17 cellular contexts compared by ENCODE assay signal in genomic region chr6:9978480-9978879, GRCh38.
DNase-seq lines count a peak whose midpoint lies in the region; ATAC-seq, FAIRE-seq and TF ChIP-seq lines count a peak whose summit lies in the region.
"Had no signal": no experiment of that assay in that cellular context is flagged by ENCODE, and none has a peak within 500 bp of the region (broad histone marks: within the 10 kb centered on the region; RNA-seq: fewer than 3 reads in every experiment).

No MANE protein-coding gene starts in this region.

- no peak for TF ChIP-seq RAD21 in H1 (IDR thresholded peaks at IDR 0.05 in 1 of 2, conservative IDR thresholded peaks at IDR 0.05 in 1 of 2; ENCODE audit: low read depth in 2 of 2, low read length in 2 of 2)

- no peaks in the 10 kb centered on the region; the same call in 1 of the 3 replicates for H3K9me3 Mint-ChIP-seq in GM23338

- H3K79me2 ChIP-seq in GM23338 (replicated peaks; ENCODE audit: insufficient read depth) (no peaks in the 10 kb centered on the region), H1 (ENCODE audit: control insufficient read depth in 1 of 2, insufficient read depth in 2 of 2, low read length in 2 of 2) (no peaks in the 10 kb centered on the region), keratinocyte (ENCODE audit: control insufficient read depth, insufficient read depth, low read length) (no peaks in the 10 kb centered on the region)

- TF ChIP-seq EP300 in H1 (IDR thresholded peaks at IDR 0.05; ENCODE audit: borderline replicate concordance in 1 of 2, low read depth in 2 of 2, low read length in 2 of 2), result no peak

- WGBS in H1 (ENCODE audit: extremely low coverage in 1 of 2, insufficient coverage in 1 of 2, insufficient read length in 1 of 2, insufficient replicate concordance in 2 of 2, low coverage in 1 of 2, low lambda C conversion rate in 2 of 2, missing lambda C conversion rate in 1 of 2), 2 experiments, result 83% methylated on average over 5 of the region's 6 CpGs; no CpG with 5 or more reads in 1 of the 2 experiments

- H3K27me3 ChIP-seq in GM23338 (ENCODE audit: insufficient read depth) (no peaks in the 10 kb centered on the region), H1 (replicated peaks in 1 of 4; ENCODE audit: control insufficient read depth in 3 of 4, extremely low read depth in 1 of 4, insufficient read depth in 3 of 4, low read length in 3 of 4) (no peaks in the 10 kb centered on the region), keratinocyte (ENCODE audit: control insufficient read depth, extremely low read depth, insufficient read depth, low read length) (no peaks in the 10 kb centered on the region)
- H3K27me3 ChIP-seq: BLaER1 treated with 17β-estradiol and CSF1 and Interleukin-3, amounts not matched to agents 10 nM and 100 nM had no signal

- no peaks in the 10 kb centered on the region for H4K20me1 ChIP-seq in GM23338 (replicated peaks; ENCODE audit: insufficient read depth)
- no peaks in the 10 kb centered on the region for H4K20me1 ChIP-seq in H1 (replicated peaks in 1 of 2; ENCODE audit: control insufficient read depth in 1 of 2, insufficient read depth in 2 of 2, low read length in 2 of 2)
- H4K20me1 ChIP-seq in keratinocyte (ENCODE audit: control insufficient read depth, extremely low read depth, insufficient read depth, low read length), result no peaks in the 10 kb centered on the region
- H4K20me1 ChIP-seq: BLaER1 treated with 17β-estradiol and CSF1 and Interleukin-3, amounts not matched to agents 10 nM and 100 nM had no signal

- no peaks in the 10 kb centered on the region for H3K23me2 ChIP-seq in H1 (ENCODE audit: low read depth, low read length)

- no peak overlapping the region for H3K18ac ChIP-seq in H1 (ENCODE audit: extremely low read depth, low read length)

- no peak for TF ChIP-seq CTCF in GM23338 (conservative IDR thresholded peaks at IDR 0.05; ENCODE audit: low read depth in 2 of 2)
- no peak for TF ChIP-seq CTCF in RWPE1 (conservative IDR thresholded peaks at IDR 0.05; ENCODE audit: low read depth)
- no peak for TF ChIP-seq CTCF in H1 (IDR thresholded peaks at IDR 0.05; ENCODE audit: control extremely low read depth in 1 of 3, insufficient read depth in 1 of 3, low read depth in 1 of 3, low read length in 3 of 3)
- TF ChIP-seq CTCF in keratinocyte (optimal IDR thresholded peaks at IDR 0.05 in 1 of 3, IDR thresholded peaks at IDR 0.05 in 1 of 3, conservative IDR thresholded peaks at IDR 0.05 in 1 of 3; ENCODE audit: extremely low read depth in 1 of 3, insufficient read depth in 2 of 3, low read length in 3 of 3), result no peak

- no peak overlapping the region for H3K4me3 Mint-ChIP-seq in GM23338
- H3K4me3 Mint-ChIP-seq: CD4-positive, alpha-beta T cell had no signal

- H3K9me2 ChIP-seq in GM23338 (ENCODE audit: insufficient read depth), result peaks cover 6% of the 10 kb centered on the region

- no peak overlapping the region for H2BK12ac ChIP-seq in H1 (ENCODE audit: low read depth, low read length)

- no peak overlapping the region for H4K5ac ChIP-seq in H1 (ENCODE audit: insufficient read length, low read depth, low read length)

- H3K4me1 ChIP-seq in GM23338 (ENCODE audit: insufficient read depth), result no peaks in the 10 kb centered on the region
- no peaks in the 10 kb centered on the region for H3K4me1 ChIP-seq in H1 (replicated peaks in 1 of 4; ENCODE audit: control insufficient read depth in 3 of 4, insufficient read depth in 4 of 4, low read length in 3 of 4)
- H3K4me1 ChIP-seq in keratinocyte (ENCODE audit: control insufficient read depth, extremely low read depth, insufficient read depth, low read length), result peaks cover 13% of the 10 kb centered on the region
- H3K4me1 ChIP-seq: HAP-1 had no signal

- no peak overlapping the region for H2BK120ac ChIP-seq in H1 (replicated peaks; ENCODE audit: low read depth, low read length)

- no peak overlapping the region for H3K23ac ChIP-seq in H1 (ENCODE audit: insufficient read length)

- H3F3A ChIP-seq in GM23338 (replicated peaks; ENCODE audit: low read depth), result no peaks in the 10 kb centered on the region

- H3K79me1 ChIP-seq in H1 (ENCODE audit: low read depth, low read length), result no peaks in the 10 kb centered on the region

- dilution Hi-C loops in keratinocyte (cut with MboI; ENCODE audit: extremely low pct_ligation_motif_present, low sequenced_read_pairs), result no loop called here

- no peak overlapping the region for H4K91ac ChIP-seq in H1 (replicated peaks; ENCODE audit: insufficient read length, low read length)

- no peak overlapping the region for H3K56ac ChIP-seq in H1 (replicated peaks; ENCODE audit: insufficient read length, low read depth, low read length)

- POLR2A ChIA-PET in RWPE1 (lab: Yijun Ruan, JAX; ENCODE audit: low non-redundant PET), result no interaction called here
- POLR2A ChIA-PET in H1 (lab: Charles Lee; ENCODE audit: partially characterized antibody), result no interaction called here

- CTCF ChIA-PET in RWPE1 (lab: Yijun Ruan, JAX), result interaction anchor here (0.7 kb wide), 1 partner anchor 18 kb away, joined by 3 read pairs; no protein-coding TSS in a partner anchor
- CTCF ChIA-PET in H1 (lab: Charles Lee; ENCODE audit: partially characterized antibody), result interaction anchor here (0.8 kb wide), 1 partner anchor 995 kb away, joined by 3 read pairs; no protein-coding TSS in a partner anchor

- H3K27me3 Mint-ChIP-seq in GM23338 (ENCODE audit: insufficient read depth, low read depth, poor library complexity), result no peaks in the 10 kb centered on the region
- H3K27me3 Mint-ChIP-seq: CD4-positive, alpha-beta T cell had no signal

- ATAC-seq in GM23338, result no peak
- ATAC-seq: GM12878 had no signal

- H3K9me1 ChIP-seq in keratinocyte (ENCODE audit: control insufficient read depth, extremely low read depth, insufficient read depth, low read length), result no peaks in the 10 kb centered on the region

- no peak overlapping the region for H3K27ac ChIP-seq in GM23338 (ENCODE audit: low read depth)
- no peak overlapping the region for H3K27ac ChIP-seq in RWPE1
- no peak overlapping the region for H3K27ac ChIP-seq in H1 (ENCODE audit: low read depth, low read length)
- no peak overlapping the region for H3K27ac ChIP-seq in keratinocyte (ENCODE audit: control insufficient read depth, insufficient read depth, low read length)
- H3K27ac ChIP-seq: BLaER1 treated with 17β-estradiol and CSF1 and Interleukin-3, amounts not matched to agents 10 nM and 100 nM had no signal

- DNase-seq in GM23338 (ENCODE audit: low spot score) (no peak), RWPE1 (ENCODE audit: low spot score) (peak; percentile 23), H1 (ENCODE audit: low read depth in 1 of 2, low spot score in 2 of 2) (no peak), keratinocyte (ENCODE audit: low read depth, low spot score) (no peak), NCI-H128 (lab: John Stamatoyannopoulos, UW; ENCODE audit: unreplicated experiment) (no peak), C1 segment of cervical spinal cord (lab: John Stamatoyannopoulos, UW) (no peak)
- no peak for DNase-seq in activated CD4-positive, alpha-beta T cell treated with anti-CD3 and anti-CD28 coated beads, Interleukin-2, amount 50 U/mL, for 48 hours
- DNase-seq: ACHN; Calu3; CD4-positive, alpha-beta T cell; DMS 273 treated with DMSO at 0.1 percent for 48 hours; DMS79; GOT3 had no signal

- H3K9ac ChIP-seq in H1 (replicated peaks in 1 of 4; ENCODE audit: extremely low read depth in 1 of 4, low read depth in 3 of 4, low read length in 3 of 4), result no peak overlapping the region
- H3K9ac ChIP-seq in keratinocyte (ENCODE audit: control insufficient read depth, extremely low read depth, insufficient read depth, low read length), result no peak overlapping the region
- H3K9ac ChIP-seq: BLaER1 treated with 17β-estradiol and CSF1 and Interleukin-3, amounts not matched to agents 10 nM and 100 nM had no signal

- H2AK5ac ChIP-seq in H1 (ENCODE audit: low read depth, low read length), result no peak overlapping the region

- no peak overlapping the region for H3K4me3 ChIP-seq in GM23338
- H3K4me3 ChIP-seq in H1 (ENCODE audit: extremely low read depth in 1 of 4, insufficient read depth in 2 of 4, low read depth in 3 of 4, low read length in 4 of 4), result no peak overlapping the region
- peak overlapping the region in 1 of 3 experiments; percentile 3 for H3K4me3 ChIP-seq in keratinocyte (ENCODE audit: control insufficient read depth in 2 of 3, extremely low read depth in 1 of 3, insufficient read depth in 2 of 3, low read depth in 1 of 3, low read length in 3 of 3)
- H3K4me3 ChIP-seq: BLaER1 treated with 17β-estradiol and CSF1 and Interleukin-3, amounts not matched to agents 10 nM and 100 nM; GM12878; HAP-1 had no signal

- H2BK5ac ChIP-seq in H1 (ENCODE audit: low read depth, low read length), result no peak overlapping the region

- H3K4ac ChIP-seq in H1 (replicated peaks; ENCODE audit: insufficient read length, low read depth, low read length), result no peak overlapping the region

- H3K36me3 ChIP-seq in GM23338 (ENCODE audit: insufficient read depth), result no peaks in the 10 kb centered on the region
- H3K36me3 ChIP-seq in H1 (ENCODE audit: control insufficient read depth in 2 of 4, insufficient read depth in 4 of 4, low read length in 3 of 4), result no peaks in the 10 kb centered on the region
- H3K36me3 ChIP-seq in keratinocyte (ENCODE audit: control insufficient read depth in 2 of 2, extremely low read depth in 1 of 2, insufficient read depth in 2 of 2, low read length in 2 of 2), result no peaks in the 10 kb centered on the region
- H3K36me3 ChIP-seq: BLaER1 treated with 17β-estradiol and CSF1 and Interleukin-3, amounts not matched to agents 10 nM and 100 nM; HAP-1 had no signal

- no peak overlapping the region for H3K4me2 ChIP-seq in GM23338
- no peak overlapping the region for H3K4me2 ChIP-seq in H1 (ENCODE audit: insufficient read depth in 1 of 2, low read depth in 2 of 2, low read length in 2 of 2)
- H3K4me2 ChIP-seq in keratinocyte (ENCODE audit: control insufficient read depth, extremely low read depth, insufficient read depth, low read depth, low read length), result peak overlapping the region; percentile 29
- H3K4me2 ChIP-seq: BLaER1 treated with 17β-estradiol and CSF1 and Interleukin-3, amounts not matched to agents 10 nM and 100 nM had no signal

- H3K36me3 Mint-ChIP-seq in GM23338 (ENCODE audit: low read depth), result no peaks in the 10 kb centered on the region

- no peak overlapping the region for H2BK15ac ChIP-seq in H1 (ENCODE audit: low read length)

- H3K9me3 ChIP-seq in H1 (ENCODE audit: insufficient read depth in 2 of 2, low read depth in 1 of 2, low read length in 1 of 2) (no peaks in the 10 kb centered on the region), keratinocyte (ENCODE audit: control insufficient read depth, low read depth, low read length) (no peaks in the 10 kb centered on the region)
- H3K9me3 ChIP-seq: BLaER1 treated with 17β-estradiol and CSF1 and Interleukin-3, amounts not matched to agents 10 nM and 100 nM; HAP-1 had no signal

- no peak for FAIRE-seq in H1 (lab: Jason Lieb, UNC)
- FAIRE-seq in keratinocyte (lab: Jason Lieb, UNC), result peak; percentile 71
- FAIRE-seq: GM12878, GM18507 had no signal

- TF ChIP-seq POLR2A in H1 (IDR thresholded peaks at IDR 0.05; ENCODE audit: control extremely low read depth in 1 of 2, low read depth in 2 of 2, low read length in 2 of 2), result no peak

- no peak overlapping the region for H4K8ac ChIP-seq in H1 (ENCODE audit: extremely low read depth, insufficient read depth, low read length)

- H3K4me1 Mint-ChIP-seq in GM23338, result peaks cover 2% of the 10 kb centered on the region; the same call in 2 of the 3 replicates

- peak overlapping the region; percentile 70; the same call in 1 of the 2 replicates for H2AFZ ChIP-seq in GM23338
- H2AFZ ChIP-seq in H1 (ENCODE audit: low read length), result peak overlapping the region; percentile 65; the same call in 1 of the 2 replicates
- peak overlapping the region; percentile 1 for H2AFZ ChIP-seq in keratinocyte (ENCODE audit: control insufficient read depth, low read length)

- H2BK20ac ChIP-seq in H1 (ENCODE audit: low read length), result no peak overlapping the region

- H3K27ac Mint-ChIP-seq in GM23338, result no peak overlapping the region
- H3K27ac Mint-ChIP-seq: CD4-positive, alpha-beta T cell had no signal

- H3K14ac ChIP-seq in H1 (ENCODE audit: insufficient read length), result no peak overlapping the region

Comparison
In these comparisons a context has a peak if more than half of its experiments do, and no peak if none do; other contexts are left out.
1. H2AFZ ChIP-seq: peak in every context shown above with its lines; median percentile 70 in GM23338; 65 in H1; 1 in keratinocyte.